1 cellular context compared by ENCODE assay signal in genomic region chr20:61861054-61861841, GRCh38.
TF ChIP-seq lines count a peak whose summit lies in the region.

No MANE protein-coding gene starts in this region.

TF ChIP-seq in GM12878, 131 proteins besides CTCF, POLR2A, EP300 and RAD21:
- TF ChIP-seq CEBPB (IDR thresholded peaks at IDR 0.05; ENCODE audit: borderline replicate concordance in 1 of 2, low read depth in 2 of 2, low read length in 2 of 2): no peak
- no peak for TF ChIP-seq RELA (IDR thresholded peaks at IDR 0.05; ENCODE audit: borderline replicate concordance, partially characterized antibody)
- TF ChIP-seq ETV6 (conservative IDR thresholded peaks at IDR 0.05 in 1 of 2, IDR thresholded peaks at IDR 0.05 in 1 of 2; ENCODE audit: borderline replicate concordance in 1 of 2, low read depth in 1 of 2): no peak
- no peak for TF ChIP-seq RELB (IDR thresholded peaks at IDR 0.05; ENCODE audit: low read depth)
- peak; percentile 6; the same call in 1 of the 2 replicates for TF ChIP-seq RUNX3 (IDR thresholded peaks at IDR 0.05; ENCODE audit: low read length)
- no peak for TF ChIP-seq CHD1 (IDR thresholded peaks at IDR 0.05; ENCODE audit: low read depth, low read length)
- no peak for TF ChIP-seq SRF (IDR thresholded peaks at IDR 0.05; ENCODE audit: low read depth in 2 of 2, low read length in 2 of 2)
- no peak for TF ChIP-seq NRF1 (conservative IDR thresholded peaks at IDR 0.05; ENCODE audit: low read depth, low read length)
- TF ChIP-seq SP1 (IDR thresholded peaks at IDR 0.05; ENCODE audit: low read depth, low read length): no peak
- TF ChIP-seq RB1 (IDR thresholded peaks at IDR 0.05; ENCODE audit: borderline replicate concordance): no peak
- peak in 1 of 2 experiments; percentile 38; a peak in 1 of 4 replicates for TF ChIP-seq BHLHE40 (IDR thresholded peaks at IDR 0.05; ENCODE audit: borderline replicate concordance in 1 of 2, low read depth in 2 of 2, low read length in 1 of 2)
- no peak for TF ChIP-seq ZNF592 (IDR thresholded peaks at IDR 0.05)
- TF ChIP-seq PAX5 (IDR thresholded peaks at IDR 0.05; ENCODE audit: borderline replicate concordance, low read depth, low read length): no peak
- no peak for TF ChIP-seq PAX8 (IDR thresholded peaks at IDR 0.05)
